ENCODE assay signal across 8 cellular contexts in the genomic region with DNA sequence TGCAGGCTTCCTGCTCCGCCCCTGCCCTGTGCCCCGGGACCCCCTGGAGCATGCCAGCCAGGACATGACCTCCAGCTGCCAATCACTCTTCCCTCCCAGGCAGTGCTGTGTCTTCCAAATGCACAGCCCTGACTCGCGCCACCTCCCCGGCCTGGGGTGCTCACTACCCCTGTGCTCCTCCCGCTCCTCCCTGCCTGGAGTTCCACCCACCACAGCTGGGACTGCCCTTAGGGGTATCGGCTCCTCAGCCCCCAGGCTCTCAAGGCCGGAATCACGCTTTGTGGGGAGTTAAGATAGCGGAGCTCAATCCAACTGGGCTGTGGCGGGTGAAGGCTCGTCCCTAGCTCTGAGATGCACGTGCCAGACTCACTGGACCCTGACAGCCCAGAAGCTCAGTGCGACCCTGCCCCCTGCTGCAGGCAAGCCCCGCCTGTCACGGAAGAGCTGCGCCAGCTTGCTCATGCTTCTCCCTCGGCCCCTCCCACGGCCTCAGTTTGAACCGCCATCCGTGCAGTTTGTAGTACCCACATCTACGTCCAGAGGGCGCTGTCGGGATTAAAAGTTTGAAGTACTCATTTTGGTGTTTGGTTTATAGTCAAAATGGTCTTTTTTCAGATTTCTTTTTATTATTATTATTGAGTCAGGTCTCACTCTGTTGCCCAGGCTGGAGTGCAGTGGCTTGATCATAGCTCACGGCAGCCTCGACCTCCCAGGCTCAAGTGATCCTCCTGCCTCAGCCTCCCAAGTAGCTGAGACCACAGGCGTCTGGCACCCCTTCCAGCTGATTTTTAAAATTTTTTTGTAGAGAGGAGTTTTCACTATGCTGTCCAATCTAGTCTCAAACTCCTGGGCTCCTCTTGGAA.
DNase-seq lines count a peak whose midpoint lies in the region; ATAC-seq lines count a peak whose summit lies in the region.

No MANE protein-coding gene starts in this region.

- peak; percentile 67 to 86 for ATAC-seq in left cardiac atrium
- ATAC-seq in aorta (ENCODE audit: low FRiP score): peak; percentile 61

- no peaks in the 10 kb centered on the region for H3K4me1 ChIP-seq in aorta (ENCODE audit: control insufficient read depth in 1 of 2, insufficient read depth in 2 of 2, low read length in 2 of 2)

- no peaks in the 10 kb centered on the region for H3K9me3 ChIP-seq in aorta (ENCODE audit: control insufficient read depth, low read length)

- H3K36me3 ChIP-seq in aorta (ENCODE audit: control insufficient read depth in 1 of 2, insufficient read depth in 2 of 2, low read length in 1 of 2): no peaks in the 10 kb centered on the region

- no peaks in the 10 kb centered on the region for H3K27me3 ChIP-seq in aorta (ENCODE audit: control insufficient read depth in 1 of 2, insufficient read depth in 2 of 2, low read length in 1 of 2)

- intact Hi-C loops in left cardiac atrium (cut with DNase I) (loop anchor here (5.0 to 10.0 kb wide), 2 partner anchors 331 to 423 kb away; no protein-coding TSS in a partner anchor), aorta (cut with DNase I) (no loop called here)

- H3K4me3 ChIP-seq in aorta (ENCODE audit: low read length in 2 of 2): no peak overlapping the region

- H3K27ac ChIP-seq in aorta (ENCODE audit: low read depth in 1 of 2, low read length in 2 of 2): no peak overlapping the region

- WGBS in aorta, 2 donors: 11 to 13% methylated on average over 26 to 27 of the region's 27 CpGs

- DNase-seq in DMS 273 (lab: John Stamatoyannopoulos, UW; ENCODE audit: unreplicated experiment) (peak; percentile 31), DMS 273 treated with DMSO at 0.1 percent for 48 hours (lab: John Stamatoyannopoulos, UW) (no peak), NCI-H69 (lab: John Stamatoyannopoulos, UW) (peak; percentile 26), left cardiac atrium (peak; percentile 72), pons (ENCODE audit: low spot score) (peak; percentile 70), aorta (peak; percentile 71 to 85), NCI-H446 treated with DMSO at 0.1 percent for 48 hours (lab: John Stamatoyannopoulos, UW) (no peak)
- DNase-seq in activated gamma-delta T cell treated with anti-CD3 and anti-CD28 coated beads, Interleukin-2, amount 50 U/mL, for 16 hours (ENCODE audit: low read depth): peak; percentile 12

Comparison
In these comparisons a context has a peak if more than half of its experiments do, and no peak if none do; other contexts are left out.
1. DNase-seq: peak in DMS 273 (single experiment), NCI-H69 (single experiment), activated gamma-delta T cell treated with anti-CD3 and anti-CD28 coated beads, Interleukin-2, amount 50 U/mL, for 16 hours (single experiment), left cardiac atrium (single experiment), pons (single experiment) and aorta (2 of 2); none in DMS 273 treated with DMSO at 0.1 percent for 48 hours (single experiment) and NCI-H446 treated with DMSO at 0.1 percent for 48 hours (single experiment).
2. intact Hi-C loops: an anchor here in left cardiac atrium (5.0 to 10.0 kb wide); none called in aorta.